Comparison of ENCODE assay signal across 8 cellular contexts in genomic region chr15:48962662-48963523, GRCh38. TPM values are rescaled to one million over a fixed set of nuclear protein-coding genes. Genes with fewer than 3 reads are reported as not detected.
A peak's percentile ranks its signal among the peaks of the same experiment; 100 is the strongest.
DNase-seq lines count a peak whose midpoint lies in the region; ATAC-seq and TF ChIP-seq lines count a peak whose summit lies in the region.

No MANE protein-coding gene starts in this region.

- peak overlapping the region; percentile 86 for H3K4me3 Mint-ChIP-seq in activated naive CD8-positive, alpha-beta T cell

- intact Hi-C loops in left ventricle myocardium inferior (cut with micrococcal nuclease), result loop anchor here (10.0 kb wide), 1 partner anchor 88 kb away; the partner anchor contains the start of gene EID1
- intact Hi-C loops in psoas muscle (cut with DNase I), result loop anchor here (5.0 kb wide), 1 partner anchor 86 kb away; the partner anchor contains the start of gene EID1 (in 2 of the 2)

- H3K4me1 Mint-ChIP-seq in activated naive CD8-positive, alpha-beta T cell (ENCODE audit: low read depth), result peaks cover 33% of the 10 kb centered on the region

- no peaks in the 10 kb centered on the region for H3K36me3 ChIP-seq in left ventricle myocardium inferior
- no peaks in the 10 kb centered on the region for H3K36me3 ChIP-seq in psoas muscle (ENCODE audit: insufficient read depth in 1 of 2, low read depth in 1 of 2)

- H3K27ac Mint-ChIP-seq in activated naive CD8-positive, alpha-beta T cell, result no peak overlapping the region

- H3K9me3 ChIP-seq in left ventricle myocardium inferior (replicated peaks), result no peaks in the 10 kb centered on the region
- no peaks in the 10 kb centered on the region for H3K9me3 ChIP-seq in psoas muscle

- DNase-seq in left ventricle myocardium inferior, result peak; percentile 43
- DNase-seq in psoas muscle, result peak; percentile 52 to 74
- no peak for DNase-seq in effector CD8-positive, alpha-beta T cell (lab: John Stamatoyannopoulos, UW)
- DNase-seq in SIG-M5 (lab: John Stamatoyannopoulos, UW), result no peak
- no peak for DNase-seq in stimulated activated CD4-positive, alpha-beta T cell treated with anti-CD3 and anti-CD28 coated beads, Interleukin-4, amount 100 ng/mL, for 1 hour

- WGBS in psoas muscle, 3 donors, result 5 to 6% (median 5%) methylated on average over 54 of the region's 54 CpGs

- H3K36me3 Mint-ChIP-seq in activated naive CD8-positive, alpha-beta T cell, result peaks cover 2% of the 10 kb centered on the region

- no peak for TF ChIP-seq CTCF in C4-2B (conservative IDR thresholded peaks at IDR 0.05)
- no peak for TF ChIP-seq CTCF in left ventricle myocardium inferior (IDR thresholded peaks at IDR 0.05; ENCODE audit: borderline replicate concordance)
- no peak for TF ChIP-seq CTCF in psoas muscle (IDR thresholded peaks at IDR 0.05)

- peak overlapping the region; percentile 75 for H3K4me3 ChIP-seq in left ventricle myocardium inferior
- peak overlapping the region; percentile 75 for H3K4me3 ChIP-seq in psoas muscle

- ATAC-seq in HG02759 (IDR thresholded peaks at IDR 0.05; ENCODE audit: unreplicated experiment) (peak; percentile 8), psoas muscle (peak; percentile 86 to 93 (median 90))

- H3K27me3 Mint-ChIP-seq in activated naive CD8-positive, alpha-beta T cell, result peaks cover 14% of the 10 kb centered on the region

- H3K27me3 ChIP-seq in left ventricle myocardium inferior (ENCODE audit: low read depth) (no peaks in the 10 kb centered on the region), psoas muscle (ENCODE audit: insufficient read depth in 3 of 3, low read length in 2 of 3) (no peaks in the 10 kb centered on the region)

- H3K4me1 ChIP-seq in left ventricle myocardium inferior (peaks cover 28% of the 10 kb centered on the region), psoas muscle (peaks cover 16% of the 10 kb centered on the region)

- no peaks in the 10 kb centered on the region for H3K9me3 Mint-ChIP-seq in activated naive CD8-positive, alpha-beta T cell (ENCODE audit: low read depth)

- H3K27ac ChIP-seq in C4-2B, result peak overlapping the region; percentile 35
- H3K27ac ChIP-seq in left ventricle myocardium inferior (replicated peaks), result peak overlapping the region; percentile 74
- H3K27ac ChIP-seq in psoas muscle, result peak overlapping the region; percentile 21

RNA-seq across cellular contexts. Expression of gene SHC4, which starts 0.8 kb away (rescaled TPM):
- total RNA-seq in left ventricle myocardium inferior (3.3 TPM), psoas muscle (1 to 10 TPM in 1 of 4 donors, under 1 TPM in 2, not detected in 1; 0.14 to 1.0 (median 0.49) TPM)
- under 1 TPM; 0.10 to 0.36 (median 0.14) TPM for polyA plus RNA-seq in psoas muscle

Comparison
In these comparisons a context has a peak if more than half of its experiments do, and no peak if none do; other contexts are left out.
1. H3K27ac ChIP-seq: peak in every context shown above with its lines; median percentile 74 in left ventricle myocardium inferior; 35 in C4-2B; 21 in psoas muscle.
2. DNase-seq: peak in left ventricle myocardium inferior (single experiment) and psoas muscle (2 of 2); none in effector CD8-positive, alpha-beta T cell (single experiment), SIG-M5 (single experiment) and stimulated activated CD4-positive, alpha-beta T cell treated with anti-CD3 and anti-CD28 coated beads, Interleukin-4, amount 100 ng/mL, for 1 hour (single experiment).